Comparison of ENCODE assay signal across 18 cellular contexts in genomic region chr12:78671295-78671694, GRCh38.
A peak's percentile ranks its signal among the peaks of the same experiment; 100 is the strongest.
DNase-seq lines count a peak whose midpoint lies in the region; ATAC-seq and TF ChIP-seq lines count a peak whose summit lies in the region.
"Had no signal": no experiment of that assay in that cellular context is flagged by ENCODE, and none has a peak within 500 bp of the region (broad histone marks: within the 10 kb centered on the region; RNA-seq: fewer than 3 reads in every experiment).

No MANE protein-coding gene starts in this region.

- no peaks in the 10 kb centered on the region for H4K20me1 ChIP-seq in PC-3 (ENCODE audit: low read length)
- H4K20me1 ChIP-seq: BLaER1 had no signal

- H3K4me2 ChIP-seq in PC-3 (ENCODE audit: low read length) = no peak overlapping the region
- H3K4me2 ChIP-seq: BLaER1, neural progenitor cell had no signal

- no peaks in the 10 kb centered on the region for H3K4me1 ChIP-seq in PC-3 (ENCODE audit: insufficient read depth, low read length)
- H3K4me1 ChIP-seq: BLaER1, esophagus muscularis mucosa, neural progenitor cell, Peyer's patch had no signal

- DNase-seq in Daoy (ENCODE audit: low read depth) = peak; percentile 73
- peak; percentile 60 for DNase-seq in PC-3
- peak; percentile 11 for DNase-seq in dermis blood vessel endothelial cell
- DNase-seq in non-pigmented ciliary epithelial cell (ENCODE audit: low read depth) = peak; percentile 88
- DNase-seq in NAMALWA (ENCODE audit: low spot score) = no peak
- no peak for DNase-seq in NCI-H2081 treated with DMSO at 0.1 percent for 48 hours (lab: John Stamatoyannopoulos, UW)
- DNase-seq: DMS79 treated with DMSO at 0.1 percent for 48 hours; NCI-H2029; NCI-H526; Peyer's patch; stimulated activated naive CD8-positive, alpha-beta T cell treated with anti-CD3 and anti-CD28 coated beads, Interleukin-15, Interleukin-2, amounts not matched to agents 100 U/mL and 50 U/mL, for 24 hours; T-cell had no signal

- no peaks in the 10 kb centered on the region for H3K9me2 ChIP-seq in PC-3 (replicated peaks; ENCODE audit: low read length)

- CTCF ChIA-PET in PC-3 (lab: Charles Lee) = interaction anchor here (0.7 kb wide), 1 partner anchor 334 kb away, joined by 3 read pairs; no protein-coding TSS in a partner anchor

- intact Hi-C loops in PC-3 (cut with micrococcal nuclease) = no loop called here

- no peak overlapping the region for H2AFZ ChIP-seq in PC-3 (ENCODE audit: low read length)
- H2AFZ ChIP-seq: neural progenitor cell had no signal

- H3K9me3 ChIP-seq in PC-3 (ENCODE audit: low read length) = no peaks in the 10 kb centered on the region
- H3K9me3 ChIP-seq: BLaER1, esophagus muscularis mucosa, Peyer's patch had no signal

- no peak overlapping the region for H3K4me3 ChIP-seq in PC-3 (ENCODE audit: low read length)
- H3K4me3 ChIP-seq: BLaER1, esophagus muscularis mucosa, neural progenitor cell, Peyer's patch had no signal

- H3K27me3 ChIP-seq in PC-3 (ENCODE audit: low read length) = no peaks in the 10 kb centered on the region
- H3K27me3 ChIP-seq: BLaER1, esophagus muscularis mucosa, neural progenitor cell, Peyer's patch had no signal

- ATAC-seq in PC-3 = no peak
- ATAC-seq in HG03354 (IDR thresholded peaks at IDR 0.05; ENCODE audit: poor library complexity, severe bottlenecking, unreplicated experiment) = no peak
- ATAC-seq in HG02852 (IDR thresholded peaks at IDR 0.05; ENCODE audit: unreplicated experiment) = no peak
- ATAC-seq: sciatic nerve; stimulated activated naive CD8-positive, alpha-beta T cell treated with anti-CD3 and anti-CD28 coated beads, Interleukin-15, Interleukin-2, amounts not matched to agents 100 U/mL and 50 U/mL, for 24 hours; T-cell had no signal

- POLR2A ChIA-PET in PC-3 (lab: Charles Lee; ENCODE audit: unreplicated experiment) = no interaction called here

- no peak overlapping the region for H3K27ac ChIP-seq in PC-3 (ENCODE audit: low read length)
- H3K27ac ChIP-seq: BLaER1, esophagus muscularis mucosa, neural progenitor cell, Peyer's patch had no signal

- H3K36me3 ChIP-seq in PC-3 (ENCODE audit: low read depth, low read length) = no peaks in the 10 kb centered on the region
- H3K36me3 ChIP-seq: BLaER1, esophagus muscularis mucosa, neural progenitor cell, Peyer's patch had no signal

- H3K9ac ChIP-seq in PC-3 (ENCODE audit: low read length) = no peak overlapping the region
- H3K9ac ChIP-seq: BLaER1, neural progenitor cell had no signal

- no peaks in the 10 kb centered on the region for H3K79me2 ChIP-seq in PC-3 (ENCODE audit: low read length)

- H3F3A ChIP-seq in PC-3 (ENCODE audit: low read length, unreplicated experiment) = no peaks in the 10 kb centered on the region

- BruUV-seq in PC-3 (replicated peaks; lab: Mats Ljungman, UMichigan) = no TSS peak

- no peak for TF ChIP-seq CTCF in PC-3 (conservative IDR thresholded peaks at IDR 0.05; ENCODE audit: low read depth, low read length)

Comparison
In these comparisons a context has a peak if more than half of its experiments do, and no peak if none do; other contexts are left out.
1. DNase-seq: peak in Daoy (single experiment), PC-3 (single experiment), dermis blood vessel endothelial cell (single experiment) and non-pigmented ciliary epithelial cell (single experiment); none in NAMALWA (single experiment) and NCI-H2081 treated with DMSO at 0.1 percent for 48 hours (single experiment).